21 cellular contexts compared by ENCODE assay signal in the genomic region with DNA sequence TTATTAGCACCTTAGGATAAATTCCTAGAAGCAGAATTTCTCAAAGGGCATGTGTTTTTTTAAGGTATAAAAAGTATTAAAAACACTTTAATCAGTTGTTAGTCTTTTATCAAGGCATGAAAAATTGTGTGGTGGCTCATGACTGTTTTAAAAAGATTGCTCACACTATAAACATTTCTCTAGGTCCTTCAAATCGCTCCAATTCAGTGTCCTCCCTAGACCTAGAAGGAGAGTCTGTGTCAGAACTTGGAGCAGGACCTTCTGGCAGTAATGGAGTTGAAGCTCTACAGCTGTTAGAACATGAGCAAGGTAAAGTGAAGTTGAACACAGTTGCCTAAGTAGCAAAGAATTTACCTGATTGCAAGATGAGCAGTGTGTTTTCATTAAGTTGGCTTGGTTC.
DNase-seq lines count a peak whose midpoint lies in the region; ATAC-seq, FAIRE-seq and TF ChIP-seq lines count a peak whose summit lies in the region.
"Had no signal": no experiment of that assay in that cellular context is flagged by ENCODE, and none has a peak within 500 bp of the region (broad histone marks: within the 10 kb centered on the region; RNA-seq: fewer than 3 reads in every experiment).

No MANE protein-coding gene starts in this region.

- H3K9ac ChIP-seq in IMR-90 (ENCODE audit: low read depth, low read length) (no peak overlapping the region), GM12878 (ENCODE audit: control insufficient read depth, insufficient read depth, low read length) (no peak overlapping the region)
- H3K9ac ChIP-seq: BLaER1 had no signal

- H3K36me3 ChIP-seq in IMR-90 (ENCODE audit: control insufficient read depth, insufficient read depth, low read length), result peaks cover 14% of the 10 kb centered on the region
- H3K36me3 ChIP-seq in GM12878 (ENCODE audit: control insufficient read depth in 2 of 2, insufficient read depth in 2 of 2, low read length in 1 of 2), result peaks cover 0 to 5% of the 10 kb centered on the region in 2 experiments; a peak in 2 of 4 replicates
- peaks cover 28% of the 10 kb centered on the region for H3K36me3 ChIP-seq in osteoblast (ENCODE audit: insufficient read depth, low read length)

- intact Hi-C loops in IMR-90 (cut with micrococcal nuclease), result no loop called here
- intact Hi-C loops in GM12878 (cut with micrococcal nuclease; ENCODE audit: unreplicated experiment), result no loop called here

- H3K4me2 ChIP-seq in IMR-90 (ENCODE audit: low read depth, low read length) (no peak overlapping the region), GM12878 (ENCODE audit: control insufficient read depth, insufficient read depth) (no peak overlapping the region), osteoblast (ENCODE audit: insufficient read depth, low read length) (no peak overlapping the region)
- H3K4me2 ChIP-seq: A549, BLaER1, GM23338 had no signal

- no peak overlapping the region for H2BK120ac ChIP-seq in IMR-90 (ENCODE audit: low read depth, low read length)

- H3K4me3 ChIP-seq in AG04450 (ENCODE audit: low read depth, low read length) (no peak overlapping the region), IMR-90 (ENCODE audit: insufficient read depth, low read depth, low read length) (no peak overlapping the region), GM12878 (no peak overlapping the region), osteoblast (ENCODE audit: insufficient read depth, low read length) (no peak overlapping the region)
- H3K4me3 ChIP-seq: A549, BLaER1, GM23338, HAP-1 had no signal

- no peak overlapping the region for H2AFZ ChIP-seq in IMR-90 (replicated peaks; ENCODE audit: low read length, poor library complexity)
- no peak overlapping the region for H2AFZ ChIP-seq in GM12878 (ENCODE audit: control insufficient read depth, low read depth, low read length)
- H2AFZ ChIP-seq in osteoblast (ENCODE audit: low read length), result no peak overlapping the region
- H2AFZ ChIP-seq: GM23338 had no signal

- no peak overlapping the region for H3K4ac ChIP-seq in IMR-90 (ENCODE audit: low read depth, low read length)

- H3K27me3 ChIP-seq in AG04450 (ENCODE audit: control insufficient read depth, insufficient read depth, low read length) (no peaks in the 10 kb centered on the region), IMR-90 (ENCODE audit: control insufficient read depth, insufficient read depth, low read length) (no peaks in the 10 kb centered on the region), GM12878 (replicated peaks in 1 of 2; ENCODE audit: control insufficient read depth in 2 of 2, insufficient read depth in 2 of 2, low read length in 1 of 2) (no peaks in the 10 kb centered on the region), osteoblast (ENCODE audit: insufficient read depth, low read length) (no peaks in the 10 kb centered on the region)
- H3K27me3 ChIP-seq: BLaER1 had no signal

- POLR2A ChIA-PET in AG04450 (lab: Yijun Ruan, JAX), result no interaction called here
- POLR2A ChIA-PET in IMR-90 (lab: Charles Lee; ENCODE audit: unreplicated experiment), result no interaction called here
- POLR2A ChIA-PET in GM12878 (lab: Charles Lee), result no interaction called here

- no peak overlapping the region for H4K91ac ChIP-seq in IMR-90 (ENCODE audit: insufficient read depth, low read depth, low read length)

- no peak overlapping the region for H2AK9ac ChIP-seq in IMR-90 (replicated peaks; ENCODE audit: low read depth, low read length, poor library complexity)

- H3K79me1 ChIP-seq in IMR-90 (ENCODE audit: low read depth in 1 of 2, low read length in 2 of 2), result peaks cover 4 to 6% of the 10 kb centered on the region in 2 experiments; a peak in 1 of 4 replicates

- H4K5ac ChIP-seq in IMR-90 (ENCODE audit: low read depth, low read length), result no peak overlapping the region

- no peak overlapping the region for H2BK15ac ChIP-seq in IMR-90 (ENCODE audit: low read depth, low read length)

- H4K20me1 ChIP-seq in IMR-90 (ENCODE audit: insufficient read depth, low read length), result no peaks in the 10 kb centered on the region
- H4K20me1 ChIP-seq in GM12878 (ENCODE audit: control insufficient read depth, insufficient read depth), result no peaks in the 10 kb centered on the region
- H4K20me1 ChIP-seq in osteoblast (ENCODE audit: insufficient read depth, low read length), result no peaks in the 10 kb centered on the region
- H4K20me1 ChIP-seq: BLaER1 had no signal

- peak; percentile 38 for FAIRE-seq in GM12878 (lab: Jason Lieb, UNC)
- FAIRE-seq: A549, GM19239 had no signal

- H3K23ac ChIP-seq in IMR-90 (ENCODE audit: low read depth, low read length), result no peak overlapping the region

- no CpG with 5 or more reads among the region's 1 CpG for WGBS in IMR-90 (ENCODE audit: extremely low coverage in 2 of 2, insufficient read length in 1 of 2), 2 experiments
- WGBS in GM12878 (ENCODE audit: insufficient coverage, insufficient replicate concordance, low lambda C conversion rate, missing lambda C conversion rate), result 95% methylated on average over 1 of the region's 1 CpG

- CTCF ChIA-PET in AG04450 (lab: Charles Lee), result no interaction called here
- CTCF ChIA-PET in IMR-90 (lab: Yijun Ruan, JAX), result interaction anchor here (0.6 kb wide), 2 partner anchors 17 to 19 kb away, joined by 3 to 5 read pairs; no protein-coding TSS in a partner anchor
- CTCF ChIA-PET in GM12878 (lab: Yijun Ruan, JAX), result interaction anchor here (0.6 kb wide), 1 partner anchor 334 kb away, joined by 3 read pairs; no protein-coding TSS in a partner anchor

- SMC1A ChIA-PET in GM12878 (lab: Charles Lee; ENCODE audit: uncharacterized antibody, unreplicated experiment), result no interaction called here

- H3K4me1 ChIP-seq in IMR-90 (ENCODE audit: control insufficient read depth, insufficient read depth, low read length) (peaks cover 2% of the 10 kb centered on the region), GM12878 (ENCODE audit: control insufficient read depth, insufficient read depth, low read length) (no peaks in the 10 kb centered on the region), osteoblast (ENCODE audit: insufficient read depth, low read length) (no peaks in the 10 kb centered on the region)
- H3K4me1 ChIP-seq: BLaER1, Caco-2, HAP-1 had no signal

- TF ChIP-seq RAD21 in IMR-90 (IDR thresholded peaks at IDR 0.05; ENCODE audit: low read length), result no peak
- TF ChIP-seq RAD21 in GM12878 (IDR thresholded peaks at IDR 0.05; ENCODE audit: insufficient read depth, low read depth, low read length), result no peak

- no peaks in the 10 kb centered on the region for H3K79me2 ChIP-seq in GM12878 (ENCODE audit: control insufficient read depth, insufficient read depth, low read length)
- H3K79me2 ChIP-seq in osteoblast (ENCODE audit: insufficient read depth, low read length), result no peaks in the 10 kb centered on the region

- no peaks in the 10 kb centered on the region for H3K9me3 ChIP-seq in AG04450 (ENCODE audit: control insufficient read depth, insufficient read depth, low read length)
- no peaks in the 10 kb centered on the region for H3K9me3 ChIP-seq in IMR-90 (ENCODE audit: control insufficient read depth, insufficient read depth, low read length)
- no peaks in the 10 kb centered on the region for H3K9me3 ChIP-seq in GM12878 (replicated peaks; ENCODE audit: control insufficient read depth, insufficient read depth, low read length)
- H3K9me3 ChIP-seq in osteoblast (ENCODE audit: low read depth, low read length), result no peaks in the 10 kb centered on the region
- H3K9me3 ChIP-seq: A549, BLaER1, Caco-2, HAP-1 had no signal

- H3K14ac ChIP-seq in IMR-90 (replicated peaks; ENCODE audit: low read depth, low read length), result no peak overlapping the region

- H3K27ac ChIP-seq in AG04450 (ENCODE audit: low read depth, low read length) (no peak overlapping the region), IMR-90 (ENCODE audit: insufficient read depth, low read length) (no peak overlapping the region), GM12878 (ENCODE audit: control insufficient read depth, insufficient read depth) (no peak overlapping the region), osteoblast (ENCODE audit: low read depth, low read length) (no peak overlapping the region)
- H3K27ac ChIP-seq: 22Rv1, A549, BLaER1, C4-2B had no signal

- no peak overlapping the region for H4K8ac ChIP-seq in IMR-90 (ENCODE audit: low read depth in 2 of 2, low read length in 2 of 2)

- no peaks in the 10 kb centered on the region for H3K9me1 ChIP-seq in IMR-90 (ENCODE audit: insufficient read depth, low read length)

- RAD21 ChIA-PET in GM12878 (lab: Charles Lee; ENCODE audit: unreplicated experiment), result no interaction called here

- no peak for TF ChIP-seq EP300 in GM12878 (IDR thresholded peaks at IDR 0.05; ENCODE audit: borderline replicate concordance in 1 of 2, control insufficient read depth in 1 of 2, low read depth in 2 of 2, low read length in 2 of 2)

- peak overlapping the region; percentile 36 for H2BK5ac ChIP-seq in IMR-90 (ENCODE audit: low read depth, low read length, poor library complexity, severe bottlenecking)

- TF ChIP-seq POLR2A in IMR-90 (IDR thresholded peaks at IDR 0.05; ENCODE audit: low read depth, low read length), result no peak
- no peak for TF ChIP-seq POLR2A in GM12878 (IDR thresholded peaks at IDR 0.05; ENCODE audit: low read depth, low read length)

- no peak overlapping the region for H3K18ac ChIP-seq in IMR-90 (ENCODE audit: low read depth, low read length)

- H3K56ac ChIP-seq in IMR-90 (ENCODE audit: extremely low read depth, insufficient read depth, low read length), result no peak overlapping the region

- in situ Hi-C loops in IMR-90 (cut with MboI; ENCODE audit: low sequenced_read_pairs), result no loop called here
- in situ Hi-C loops in GM12878 (cut with MboI), result no loop called here

- TF ChIP-seq CTCF in AG04450 (IDR thresholded peaks at IDR 0.05; ENCODE audit: low read depth, low read length) (no peak), IMR-90 (conservative IDR thresholded peaks at IDR 0.05; ENCODE audit: low read depth, low read length) (no peak), GM12878 (IDR thresholded peaks at IDR 0.05 in 2 of 3, conservative IDR thresholded peaks at IDR 0.05 in 1 of 3; ENCODE audit: control insufficient read depth in 2 of 3, extremely low read depth in 1 of 3, insufficient read depth in 1 of 3, low read depth in 3 of 3, low read length in 3 of 3) (no peak), osteoblast (IDR thresholded peaks at IDR 0.05; ENCODE audit: extremely low read depth, low read depth, low read length) (no peak)

- DNase-seq in AG04450 (ENCODE audit: low read depth, low spot score) (peak; percentile 26), IMR-90 (peak; percentile 75), GM12878 (ENCODE audit: low read depth, low spot score) (no peak), osteoblast (ENCODE audit: insufficient read length, low spot score, missing footprints) (peak; percentile 17), medulla oblongata (ENCODE audit: extremely low spot score) (no peak), A172 (ENCODE audit: low spot score) (no peak)
- DNase-seq: ACHN; Caco-2; CD4-positive, CD25-positive, alpha-beta regulatory T cell; CD8-positive, alpha-beta T cell; DMS153; DND-41; HFFc6 had no signal

- H2AK5ac ChIP-seq in IMR-90 (ENCODE audit: low read depth, low read length), result no peak overlapping the region

- H2BK20ac ChIP-seq in IMR-90 (ENCODE audit: low read depth, low read length), result no peak overlapping the region

- BruUV-seq in IMR-90 (replicated peaks; lab: Mats Ljungman, UMichigan), result no TSS peak
- no TSS peak for BruUV-seq in GM12878 (replicated peaks; lab: Mats Ljungman, UMichigan)

- ATAC-seq in IMR-90 (ENCODE audit: low read depth) (peak; percentile 79), GM12878 (no peak), GM19463 (IDR thresholded peaks at IDR 0.05; ENCODE audit: unreplicated experiment) (no peak)
- ATAC-seq: A549; CD8-positive, alpha-beta T cell; GM23338 had no signal

- dilution Hi-C loops in IMR-90 (cut with HindIII; ENCODE audit: low sequenced_read_pairs, unreplicated experiment), result no loop called here

Comparison
In these comparisons a context has a peak if more than half of its experiments do, and no peak if none do; other contexts are left out.
1. DNase-seq: peak in AG04450 (single experiment), IMR-90 (single experiment) and osteoblast (single experiment); none in GM12878 (single experiment), medulla oblongata (single experiment) and A172 (single experiment).